In the genomic region with DNA sequence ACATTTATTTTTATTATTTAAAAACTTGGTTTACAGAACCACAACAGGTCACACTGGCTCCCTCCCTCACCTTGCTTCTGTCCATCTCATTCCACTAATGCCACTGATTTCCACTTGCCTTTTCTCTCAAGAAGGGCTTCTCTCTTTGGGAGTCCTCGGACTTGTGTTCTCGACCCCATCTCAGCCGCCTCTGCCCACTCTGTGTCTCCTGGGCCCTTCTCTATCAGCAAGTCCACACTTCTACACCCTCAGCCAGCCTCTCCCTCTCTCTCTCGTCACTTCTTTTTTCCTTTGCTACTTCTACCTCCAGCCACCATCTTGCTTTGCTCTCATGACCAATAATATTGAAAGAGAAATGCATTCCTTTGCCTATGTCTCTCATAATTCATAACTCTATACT, we compare ENCODE assay signal across 8 cellular contexts.
"Had no signal": no experiment of that assay in that cellular context is flagged by ENCODE, and none has a peak within 500 bp of the region (broad histone marks: within the 10 kb centered on the region; RNA-seq: fewer than 3 reads in every experiment).

No MANE protein-coding gene starts in this region.

- H3K4me3 ChIP-seq: GM12878 had no signal

- FAIRE-seq: G401.6, GM12878, GM12891, GM12892, GM18507, GM19239 had no signal

- DNase-seq: GDM1, GF-D8 had no signal
